In the genomic region with DNA sequence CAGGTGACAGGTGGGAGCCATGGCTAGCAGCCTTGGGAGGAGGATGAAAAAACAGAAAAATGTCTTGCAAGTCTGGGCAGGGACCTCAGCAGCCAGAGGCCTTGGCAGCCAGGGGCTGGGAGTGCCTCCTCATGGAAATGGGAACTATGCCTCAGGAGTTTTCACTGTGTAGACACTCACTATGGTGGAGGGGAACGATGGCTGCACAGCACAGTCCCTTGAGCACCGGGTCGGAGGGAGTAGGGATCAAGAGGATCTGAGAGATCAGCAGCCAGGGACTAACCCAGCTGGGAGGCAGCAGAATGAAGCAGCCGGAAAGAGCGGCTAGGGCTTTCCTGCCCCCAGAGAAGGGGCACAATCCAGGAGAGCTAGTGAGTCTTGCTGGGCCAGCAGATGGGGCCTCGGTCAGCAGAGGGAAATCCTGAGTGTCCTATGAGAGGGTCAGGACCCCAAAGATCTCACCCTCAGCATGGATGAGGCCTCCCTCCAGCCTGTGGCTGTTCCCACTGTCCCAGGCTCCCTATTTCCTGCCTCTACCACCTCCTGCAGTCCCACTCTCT, we compare ENCODE assay signal across 1 cellular context.
TF ChIP-seq lines count a peak whose summit lies in the region.

No MANE protein-coding gene starts in this region.

TF ChIP-seq in IMR-90, 13 proteins besides CTCF, POLR2A, EP300 and RAD21 (continued from another document):
- TF ChIP-seq, protein P1, sequence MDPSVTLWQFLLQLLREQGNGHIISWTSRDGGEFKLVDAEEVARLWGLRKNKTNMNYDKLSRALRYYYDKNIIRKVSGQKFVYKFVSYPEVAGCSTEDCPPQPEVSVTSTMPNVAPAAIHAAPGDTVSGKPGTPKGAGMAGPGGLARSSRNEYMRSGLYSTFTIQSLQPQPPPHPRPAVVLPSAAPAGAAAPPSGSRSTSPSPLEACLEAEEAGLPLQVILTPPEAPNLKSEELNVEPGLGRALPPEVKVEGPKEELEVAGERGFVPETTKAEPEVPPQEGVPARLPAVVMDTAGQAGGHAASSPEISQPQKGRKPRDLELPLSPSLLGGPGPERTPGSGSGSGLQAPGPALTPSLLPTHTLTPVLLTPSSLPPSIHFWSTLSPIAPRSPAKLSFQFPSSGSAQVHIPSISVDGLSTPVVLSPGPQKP (IDR thresholded peaks at IDR 0.05; ENCODE audit: borderline replicate concordance, low read depth, low read length), result no peak
- TF ChIP-seq RFX5 (IDR thresholded peaks at IDR 0.05; ENCODE audit: low read depth, low read length) (no peak), MAZ (IDR thresholded peaks at IDR 0.05; ENCODE audit: borderline replicate concordance, low read depth, low read length) (no peak), NFE2L2 (IDR thresholded peaks at IDR 0.05; ENCODE audit: low read depth, low read length) (no peak), RCOR1 (IDR thresholded peaks at IDR 0.05; ENCODE audit: insufficient replicate concordance, low read length) (no peak), MAFK (IDR thresholded peaks at IDR 0.05; ENCODE audit: low read depth, low read length) (no peak), SMC3 (IDR thresholded peaks at IDR 0.05; ENCODE audit: low read depth, low read length) (no peak), FOS (IDR thresholded peaks at IDR 0.05; ENCODE audit: low read depth, low read length) (no peak), CHD1 (IDR thresholded peaks at IDR 0.05; ENCODE audit: low read depth, low read length) (no peak)
- TF ChIP-seq, protein P2, sequence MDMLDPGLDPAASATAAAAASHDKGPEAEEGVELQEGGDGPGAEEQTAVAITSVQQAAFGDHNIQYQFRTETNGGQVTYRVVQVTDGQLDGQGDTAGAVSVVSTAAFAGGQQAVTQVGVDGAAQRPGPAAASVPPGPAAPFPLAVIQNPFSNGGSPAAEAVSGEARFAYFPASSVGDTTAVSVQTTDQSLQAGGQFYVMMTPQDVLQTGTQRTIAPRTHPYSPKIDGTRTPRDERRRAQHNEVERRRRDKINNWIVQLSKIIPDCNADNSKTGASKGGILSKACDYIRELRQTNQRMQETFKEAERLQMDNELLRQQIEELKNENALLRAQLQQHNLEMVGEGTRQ (IDR thresholded peaks at IDR 0.05; ENCODE audit: low read depth, low read length), result no peak
